18 cellular contexts compared by ENCODE assay signal in genomic region chr2:40049782-40050181, GRCh38.
"Had no signal": no experiment of that assay in that cellular context is flagged by ENCODE, and none has a peak within 500 bp of the region (broad histone marks: within the 10 kb centered on the region; RNA-seq: fewer than 3 reads in every experiment).

No MANE protein-coding gene starts in this region.

- DNase-seq: activated CD4-positive, alpha-beta T cell treated with anti-CD3 and anti-CD28 coated beads for 1 hour; activated CD4-positive, alpha-beta T cell treated with anti-CD3 and anti-CD28 coated beads, Interleukin-2, amount 50 U/mL, for 48 hours; activated CD8-positive, alpha-beta memory T cell treated with anti-CD3 and anti-CD28 coated beads, Interleukin-2, amount 10 ng/mL, durations not matched to agents 7 days and 5 days; activated effector memory CD4-positive, alpha-beta T cell treated with anti-CD3 and anti-CD28 coated beads, Interleukin-2, amount 50 U/mL, for 16 hours; activated T-cell treated with anti-CD3 and anti-CD28 coated beads, Interleukin-2, amount 50 U/mL, for 4 hours; amygdala; cortex of kidney; effector memory CD4-positive, alpha-beta T cell; glutamatergic neuron; immature natural killer cell; left cardiac atrium; midbrain; naive thymus-derived CD4-positive, alpha-beta T cell; stimulated activated CD4-positive, alpha-beta T cell treated with anti-CD3 and anti-CD28 coated beads, Interleukin-15, amount 100 ng/mL, for 24 hours; stimulated activated CD4-positive, alpha-beta T cell treated with anti-CD3 and anti-CD28 coated beads, Interleukin-4, amount 100 ng/mL, for 4 hours; stimulated activated naive CD8-positive, alpha-beta T cell treated with anti-CD3 and anti-CD28 coated beads, Interleukin-15, amount 100 ng/mL, for 72 hours; testis had no signal

- H3K4me1 ChIP-seq: testis had no signal

- H3K9me3 ChIP-seq: testis had no signal

- H3K4me3 ChIP-seq: lung, testis had no signal

- H3K27ac ChIP-seq: testis had no signal

- H3K27me3 ChIP-seq: testis had no signal
